ENCODE assay signal across 8 cellular contexts in genomic region chr18:12990662-12990976, GRCh38. TPM values are rescaled to one million over a fixed set of nuclear protein-coding genes. Genes with fewer than 3 reads are reported as not detected.
A peak's percentile ranks its signal among the peaks of the same experiment; 100 is the strongest.
DNase-seq lines count a peak whose midpoint lies in the region; ATAC-seq and TF ChIP-seq lines count a peak whose summit lies in the region.

No MANE protein-coding gene starts in this region.

- peak overlapping the region; percentile 100 for H3K4me3 Mint-ChIP-seq in HFFc6
- H3K4me3 Mint-ChIP-seq in activated CD8-positive, alpha-beta T cell treated with anti-CD3 and anti-CD28 coated beads, Interleukin-2, amount 10 ng/mL, durations not matched to agents 7 days and 5 days = peak overlapping the region; percentile 97
- H3K4me3 Mint-ChIP-seq in stimulated activated memory B cell treated with anti-CD40 and anti-IgM and Interleukin-4, amounts not matched to agents 10 μg/mL and 1 μg/mL and 100 μg/mL, for 72 hours = peak overlapping the region; percentile 95

- peaks cover 4% of the 10 kb centered on the region for H3K27me3 Mint-ChIP-seq in HFFc6 (ENCODE audit: insufficient read depth)
- no peaks in the 10 kb centered on the region for H3K27me3 Mint-ChIP-seq in activated CD8-positive, alpha-beta T cell treated with anti-CD3 and anti-CD28 coated beads, Interleukin-2, amount 10 ng/mL, durations not matched to agents 7 days and 5 days (ENCODE audit: low read depth)
- no peaks in the 10 kb centered on the region for H3K27me3 Mint-ChIP-seq in stimulated activated memory B cell treated with anti-CD40 and anti-IgM and Interleukin-4, amounts not matched to agents 10 μg/mL and 1 μg/mL and 100 μg/mL, for 72 hours

- H3K4me2 ChIP-seq in BLaER1 treated with 17β-estradiol and CSF1 and Interleukin-3, amounts not matched to agents 10 nM and 100 nM = peak overlapping the region; percentile 76 to 90 (median 85)

- no peaks in the 10 kb centered on the region for H3K9me3 ChIP-seq in BLaER1 treated with 17β-estradiol and CSF1 and Interleukin-3, amounts not matched to agents 10 nM and 100 nM (replicated peaks in 1 of 11)
- no peaks in the 10 kb centered on the region for H3K9me3 ChIP-seq in iPS-15b (ENCODE audit: control insufficient read depth, insufficient read depth, low read length)

- TF ChIP-seq CTCF in HFFc6 (IDR thresholded peaks at IDR 0.05) = no peak

- CTCF ChIA-PET in activated CD8-positive, alpha-beta T cell treated with anti-CD3 and anti-CD28 coated beads, Interleukin-2, amount 10 ng/mL, durations not matched to agents 7 days and 5 days (lab: Charles Lee) = interaction anchor here (0.9 to 1.7 kb wide), 5 partner anchors 10 to 261 kb away, joined by 3 to 10 read pairs (median 4); no protein-coding TSS in a partner anchor

- H3K4me3 ChIP-seq in BLaER1 treated with 17β-estradiol and CSF1 and Interleukin-3, amounts not matched to agents 10 nM and 100 nM = peak overlapping the region; percentile 70 to 91 (median 81)
- peak overlapping the region; percentile 80 for H3K4me3 ChIP-seq in iPS-15b (ENCODE audit: low read depth, low read length)

- H3K27ac ChIP-seq in BLaER1 treated with 17β-estradiol and CSF1 and Interleukin-3, amounts not matched to agents 10 nM and 100 nM = peak overlapping the region in 10 of 11 experiments; percentile 64 to 94 (median 86); a peak in 20 of 22 replicates

- H3K36me3 Mint-ChIP-seq in HFFc6 (ENCODE audit: low read depth) = peaks cover 5% of the 10 kb centered on the region; the same call in 1 of the 2 replicates
- peaks cover 23% of the 10 kb centered on the region for H3K36me3 Mint-ChIP-seq in activated CD8-positive, alpha-beta T cell treated with anti-CD3 and anti-CD28 coated beads, Interleukin-2, amount 10 ng/mL, durations not matched to agents 7 days and 5 days (ENCODE audit: low read depth)
- peaks cover 8% of the 10 kb centered on the region for H3K36me3 Mint-ChIP-seq in stimulated activated memory B cell treated with anti-CD40 and anti-IgM and Interleukin-4, amounts not matched to agents 10 μg/mL and 1 μg/mL and 100 μg/mL, for 72 hours

- POLR2A ChIA-PET in activated CD8-positive, alpha-beta T cell treated with anti-CD3 and anti-CD28 coated beads, Interleukin-2, amount 10 ng/mL, durations not matched to agents 7 days and 5 days (lab: Charles Lee) = interaction anchor here (0.7 to 2.5 kb wide), 38 partner anchors 8 to 737 kb away, joined by 3 to 24 read pairs (median 4); partner anchors contain the start of genes AFG3L2, CEP76, PSMG2 and SEH1L

- H3K4me1 ChIP-seq in BLaER1 treated with 17β-estradiol and CSF1 and Interleukin-3, amounts not matched to agents 10 nM and 100 nM = peaks cover 23 to 38% (median 30%) of the 10 kb centered on the region in 10 experiments
- H3K4me1 ChIP-seq in iPS-15b (ENCODE audit: control insufficient read depth, insufficient read depth, low read length) = peaks cover 3% of the 10 kb centered on the region

- H4K20me1 ChIP-seq in BLaER1 treated with 17β-estradiol and CSF1 and Interleukin-3, amounts not matched to agents 10 nM and 100 nM = peaks cover 10 to 30% (median 21%) of the 10 kb centered on the region in 11 experiments; a peak in 20 of 22 replicates

- peaks cover 6 to 41% (median 20%) of the 10 kb centered on the region in 11 experiments; a peak in 16 of 22 replicates for H3K36me3 ChIP-seq in BLaER1 treated with 17β-estradiol and CSF1 and Interleukin-3, amounts not matched to agents 10 nM and 100 nM
- H3K36me3 ChIP-seq in iPS-15b (ENCODE audit: control insufficient read depth, insufficient read depth, low read length) = no peaks in the 10 kb centered on the region

- H3K9me3 Mint-ChIP-seq in HFFc6 = no peaks in the 10 kb centered on the region
- H3K9me3 Mint-ChIP-seq in activated CD8-positive, alpha-beta T cell treated with anti-CD3 and anti-CD28 coated beads, Interleukin-2, amount 10 ng/mL, durations not matched to agents 7 days and 5 days (ENCODE audit: insufficient read depth) = no peaks in the 10 kb centered on the region
- no peaks in the 10 kb centered on the region for H3K9me3 Mint-ChIP-seq in stimulated activated memory B cell treated with anti-CD40 and anti-IgM and Interleukin-4, amounts not matched to agents 10 μg/mL and 1 μg/mL and 100 μg/mL, for 72 hours

- H3K4me1 Mint-ChIP-seq in HFFc6 (ENCODE audit: low read depth) = peaks cover 19% of the 10 kb centered on the region
- peaks cover 17% of the 10 kb centered on the region for H3K4me1 Mint-ChIP-seq in activated CD8-positive, alpha-beta T cell treated with anti-CD3 and anti-CD28 coated beads, Interleukin-2, amount 10 ng/mL, durations not matched to agents 7 days and 5 days (ENCODE audit: low read depth)
- peaks cover 18% of the 10 kb centered on the region for H3K4me1 Mint-ChIP-seq in stimulated activated memory B cell treated with anti-CD40 and anti-IgM and Interleukin-4, amounts not matched to agents 10 μg/mL and 1 μg/mL and 100 μg/mL, for 72 hours

- no peak for DNase-seq in HFFc6
- no peak for DNase-seq in activated CD8-positive, alpha-beta T cell treated with anti-CD3 and anti-CD28 coated beads, Interleukin-2, amount 10 ng/mL, durations not matched to agents 7 days and 5 days
- DNase-seq in activated effector memory CD4-positive, alpha-beta T cell treated with anti-CD3 and anti-CD28 coated beads, Interleukin-2, amount 50 U/mL, for 16 hours = no peak
- DNase-seq in superior temporal gyrus (ENCODE audit: extremely low spot score) = no peak
- no peak for DNase-seq in NCI-H1092 (lab: John Stamatoyannopoulos, UW)

- H3K27ac Mint-ChIP-seq in HFFc6 = peak overlapping the region; percentile 99
- H3K27ac Mint-ChIP-seq in activated CD8-positive, alpha-beta T cell treated with anti-CD3 and anti-CD28 coated beads, Interleukin-2, amount 10 ng/mL, durations not matched to agents 7 days and 5 days = peak overlapping the region; percentile 96
- H3K27ac Mint-ChIP-seq in stimulated activated memory B cell treated with anti-CD40 and anti-IgM and Interleukin-4, amounts not matched to agents 10 μg/mL and 1 μg/mL and 100 μg/mL, for 72 hours = peak overlapping the region; percentile 89

- no peaks in the 10 kb centered on the region for H3K27me3 ChIP-seq in BLaER1 treated with 17β-estradiol and CSF1 and Interleukin-3, amounts not matched to agents 10 nM and 100 nM
- H3K27me3 ChIP-seq in iPS-15b (ENCODE audit: control insufficient read depth, insufficient read depth, low read length) = no peaks in the 10 kb centered on the region

- ATAC-seq in activated CD8-positive, alpha-beta T cell treated with anti-CD3 and anti-CD28 coated beads, Interleukin-2, amount 10 ng/mL, durations not matched to agents 7 days and 5 days = no peak
- ATAC-seq in stimulated activated memory B cell treated with anti-CD40 and anti-IgM and Interleukin-4, amounts not matched to agents 10 μg/mL and 1 μg/mL and 100 μg/mL, for 72 hours = peak; percentile 0

- peak overlapping the region; percentile 75 to 94 (median 88) for H3K9ac ChIP-seq in BLaER1 treated with 17β-estradiol and CSF1 and Interleukin-3, amounts not matched to agents 10 nM and 100 nM
- peak overlapping the region; percentile 88 for H3K9ac ChIP-seq in iPS-15b (ENCODE audit: low read depth, low read length)

RNA-seq across cellular contexts. Expression of gene CEP192, which starts 0.5 kb away (rescaled TPM):
- total RNA-seq in HFFc6 (2021; fragmentation: NEBNext Ultra II Directional; extraction: Animal tissue kit (Norgen Biotek cat#: 25700)) = 10 to 100 TPM; 15.1 to 21.0 (median 18.4) TPM
- total RNA-seq in activated CD8-positive, alpha-beta T cell treated with anti-CD3 and anti-CD28 coated beads, Interleukin-2, amount 10 ng/mL, durations not matched to agents 7 days and 5 days = 10 to 100 TPM; 55.9 to 61.0 TPM

RNA-seq across cellular contexts. Expression of gene SEH1L, which starts 42.8 kb away (rescaled TPM):
- total RNA-seq in HFFc6 (2021; fragmentation: NEBNext Ultra II Directional; extraction: Animal tissue kit (Norgen Biotek cat#: 25700)) = 10 to 100 TPM; 54.8 to 61.8 (median 58.0) TPM
- total RNA-seq in activated CD8-positive, alpha-beta T cell treated with anti-CD3 and anti-CD28 coated beads, Interleukin-2, amount 10 ng/mL, durations not matched to agents 7 days and 5 days = 10 to 100 TPM; 58.6 to 62.3 TPM
